In genomic region chr19:4866595-4867424, GRCh38 we compare ENCODE assay signal across 8 cellular contexts. TPM values are rescaled to one million over a fixed set of nuclear protein-coding genes. Genes with fewer than 3 reads are reported as not detected.
DNase-seq lines count a peak whose midpoint lies in the region; ATAC-seq and TF ChIP-seq lines count a peak whose summit lies in the region.

No MANE protein-coding gene starts in this region.

- BruUV-seq in Calu3 (replicated peaks; lab: Mats Ljungman, UMichigan): TSS peak; percentile 75

- H3F3A ChIP-seq in neural cell (ENCODE audit: insufficient read depth, low read length, poor library complexity, severe bottlenecking): no peaks in the 10 kb centered on the region

- H2AFZ ChIP-seq in fibroblast of lung (ENCODE audit: low read length) (no peak overlapping the region), neural cell (ENCODE audit: low read depth, low read length) (no peak overlapping the region)

- peak overlapping the region; percentile 64 for H3K9ac ChIP-seq in fibroblast of lung (ENCODE audit: insufficient read depth, low read length)
- peak overlapping the region; percentile 39 for H3K9ac ChIP-seq in neural cell (ENCODE audit: low read length)

- peak; percentile 32 for DNase-seq in Calu3
- peak; percentile 76 for DNase-seq in NB4 (ENCODE audit: low read depth)
- peak; percentile 62 to 67 for DNase-seq in activated T-cell treated with anti-CD3 and anti-CD28 coated beads, Interleukin-2, amount 50 U/mL, for 48 hours
- peak; percentile 44 to 48 for DNase-seq in fibroblast of lung (ENCODE audit: low read depth in 2 of 2)

- H3K4me1 ChIP-seq in fibroblast of lung (ENCODE audit: control insufficient read depth, extremely low read depth, insufficient read depth, low read length) (peaks cover 3% of the 10 kb centered on the region), urinary bladder (ENCODE audit: insufficient read depth) (no peaks in the 10 kb centered on the region)

- H3K79me2 ChIP-seq in fibroblast of lung (ENCODE audit: control insufficient read depth, insufficient read depth, low read length) (peaks cover 44% of the 10 kb centered on the region), neural cell (replicated peaks; ENCODE audit: insufficient read depth, low read length) (no peaks in the 10 kb centered on the region)

- peak overlapping the region; percentile 74 for H3K4me3 Mint-ChIP-seq in Calu3 (ENCODE audit: low read depth, unreplicated experiment)

- H4K20me1 ChIP-seq in fibroblast of lung (ENCODE audit: control insufficient read depth, extremely low read depth, insufficient read depth, low read length) (no peaks in the 10 kb centered on the region), neural cell (ENCODE audit: insufficient read depth) (no peaks in the 10 kb centered on the region)

- no peak for ATAC-seq in HG03196 (IDR thresholded peaks at IDR 0.05; ENCODE audit: unreplicated experiment)
- ATAC-seq in GM18907 (IDR thresholded peaks at IDR 0.05; ENCODE audit: unreplicated experiment): no peak

- H3K36me3 ChIP-seq in fibroblast of lung (ENCODE audit: control insufficient read depth, insufficient read depth, low read length): peaks cover 3% of the 10 kb centered on the region
- H3K36me3 ChIP-seq in neural cell (ENCODE audit: insufficient read depth, low read length): no peaks in the 10 kb centered on the region
- H3K36me3 ChIP-seq in urinary bladder (ENCODE audit: insufficient read depth): no peaks in the 10 kb centered on the region

- peaks cover 32% of the 10 kb centered on the region for H3K36me3 Mint-ChIP-seq in Calu3 (ENCODE audit: insufficient read depth, unreplicated experiment)

- peaks cover 12% of the 10 kb centered on the region for H3K4me1 Mint-ChIP-seq in Calu3 (ENCODE audit: low read depth, unreplicated experiment)

- H3K9me2 ChIP-seq in neural cell (ENCODE audit: insufficient read depth, low read length): no peaks in the 10 kb centered on the region

- TF ChIP-seq CTCF in Calu3 (IDR thresholded peaks at IDR 0.05; ENCODE audit: unreplicated experiment) (no peak), NB4 (IDR thresholded peaks at IDR 0.05; ENCODE audit: low read depth, low read length) (no peak), fibroblast of lung (conservative IDR thresholded peaks at IDR 0.05 in 1 of 2, IDR thresholded peaks at IDR 0.05 in 1 of 2; ENCODE audit: low read depth in 1 of 2, low read length in 2 of 2) (no peak), neural cell (IDR thresholded peaks at IDR 0.05; ENCODE audit: poor library complexity, severe bottlenecking) (no peak)

- intact Hi-C loops in Calu3 (cut with micrococcal nuclease; ENCODE audit: unreplicated experiment): no loop called here

- H3K27ac ChIP-seq in fibroblast of lung (ENCODE audit: insufficient read depth, low read length) (peak overlapping the region; percentile 76), neural cell (ENCODE audit: low read length) (no peak overlapping the region), urinary bladder (ENCODE audit: low read depth) (peak overlapping the region; percentile 43)

- H3K9me3 ChIP-seq in fibroblast of lung (ENCODE audit: control insufficient read depth, insufficient read depth, low read depth, low read length) (no peaks in the 10 kb centered on the region), neural cell (ENCODE audit: low read length) (no peaks in the 10 kb centered on the region)

- H3K4me3 ChIP-seq in NB4 (ENCODE audit: low read depth, low read length): peak overlapping the region; percentile 74
- H3K4me3 ChIP-seq in fibroblast of lung (replicated peaks in 1 of 4; ENCODE audit: control extremely low read depth in 1 of 4, insufficient read depth in 1 of 4, low read depth in 3 of 4, low read length in 4 of 4): peak overlapping the region; percentile 71 to 96 (median 86)
- H3K4me3 ChIP-seq in neural cell (ENCODE audit: low read length): peak overlapping the region; percentile 66
- H3K4me3 ChIP-seq in urinary bladder (ENCODE audit: low read depth, low read length): peak overlapping the region; percentile 83

- no peaks in the 10 kb centered on the region for H3K9me3 Mint-ChIP-seq in Calu3 (ENCODE audit: low read depth, unreplicated experiment)

- no peak for TF ChIP-seq RAD21 in neural cell (conservative IDR thresholded peaks at IDR 0.05)

- CTCF ChIA-PET in Calu3 (lab: Charles Lee): interaction anchor here (0.5 to 1.3 kb wide), 4 partner anchors 31 to 534 kb away, joined by 3 to 4 read pairs (median 4); no protein-coding TSS in a partner anchor

- TF ChIP-seq POLR2A in NB4 (IDR thresholded peaks at IDR 0.05; ENCODE audit: extremely low read depth, insufficient read length): peak; percentile 12

- H3K27me3 ChIP-seq in fibroblast of lung (ENCODE audit: control insufficient read depth, insufficient read depth, low read length) (no peaks in the 10 kb centered on the region), neural cell (ENCODE audit: insufficient read depth, low read depth, low read length) (no peaks in the 10 kb centered on the region)

- 3% methylated on average over 22 of the region's 22 CpGs for WGBS in urinary bladder

- H3K27me3 Mint-ChIP-seq in Calu3 (ENCODE audit: unreplicated experiment): no peaks in the 10 kb centered on the region

- peak overlapping the region; percentile 76 for H3K4me2 ChIP-seq in fibroblast of lung (ENCODE audit: extremely low read depth, insufficient read depth, low read length)
- H3K4me2 ChIP-seq in neural cell (ENCODE audit: low read length): peak overlapping the region; percentile 4

- TF ChIP-seq EP300 in neural cell (conservative IDR thresholded peaks at IDR 0.05; ENCODE audit: poor library complexity, severe bottlenecking): no peak

- peak overlapping the region; percentile 79 for H3K27ac Mint-ChIP-seq in Calu3 (ENCODE audit: unreplicated experiment)

TF ChIP-seq in neural cell, 6 proteins besides CTCF, POLR2A, EP300 and RAD21:
- TF ChIP-seq SMC3 (conservative IDR thresholded peaks at IDR 0.05; ENCODE audit: poor library complexity) (no peak), POLR2AphosphoS5 (IDR thresholded peaks at IDR 0.05) (no peak), EZH2 (IDR thresholded peaks at IDR 0.05; ENCODE audit: borderline replicate concordance, insufficient read depth, low read length, poor library complexity, severe bottlenecking) (no peak), TAF1 (IDR thresholded peaks at IDR 0.05; ENCODE audit: low read depth) (no peak), REST (IDR thresholded peaks at IDR 0.05; ENCODE audit: borderline replicate concordance) (no peak), MXI1 (conservative IDR thresholded peaks at IDR 0.05; ENCODE audit: poor library complexity, severe bottlenecking) (no peak)

RNA-seq across cellular contexts. Expression of gene PLIN3, which starts 0.7 kb away (rescaled TPM):
- 38.6 and 43.7 TPM in 2 replicates for total RNA-seq in Calu3 (2022)
- total RNA-seq in fibroblast of lung: 157 and 191 TPM in 2 replicates
- polyA plus RNA-seq in fibroblast of lung: 133 and 151 TPM in 2 replicates
- polyA plus RNA-seq in fibroblast of lung (2012): 212 and 248 TPM in 2 replicates
- 81.0 and 94.5 TPM in 2 replicates for polyA minus RNA-seq in fibroblast of lung (ENCODE audit: low replicate concordance)
- polyA plus RNA-seq in neural cell: 0.71 and 1.7 TPM in 2 replicates
- 1.2 and 1.5 TPM in 2 replicates for polyA minus RNA-seq in neural cell
- 32.3 TPM for total RNA-seq in urinary bladder
- 74.9 TPM for polyA plus RNA-seq in urinary bladder

RNA-seq across cellular contexts. Expression of gene TICAM1, which starts 35.3 kb away (rescaled TPM):
- total RNA-seq in Calu3 (2022) (13.5 and 15.8 TPM in 2 replicates), fibroblast of lung (2.1 and 4.1 TPM in 2 replicates), urinary bladder (1.4 TPM)
- polyA plus RNA-seq in fibroblast of lung (0.65 and 0.77 TPM in 2 replicates), neural cell (not detected in 2 replicates), urinary bladder (13.7 TPM)
- polyA plus RNA-seq in fibroblast of lung (2012): 10.8 and 12.8 TPM in 2 replicates
- polyA minus RNA-seq in fibroblast of lung (ENCODE audit: low replicate concordance) (4.5 and 6.8 TPM in 2 replicates), neural cell (not detected in 2 replicates)

RNA-seq across cellular contexts. Expression of gene ARRDC5, which starts 35.9 kb away (rescaled TPM):
- not detected in 2 replicates for total RNA-seq in Calu3 (2022)
- total RNA-seq in fibroblast of lung: not detected in 2 replicates
- not detected in 2 replicates for polyA plus RNA-seq in fibroblast of lung
- not detected in 2 replicates for polyA plus RNA-seq in fibroblast of lung (2012)
- not detected in 2 replicates for polyA minus RNA-seq in fibroblast of lung (ENCODE audit: low replicate concordance)
- not detected in 2 replicates for polyA plus RNA-seq in neural cell
- polyA minus RNA-seq in neural cell: not detected in 2 replicates
- 0.26 TPM for total RNA-seq in urinary bladder
- polyA plus RNA-seq in urinary bladder: 0.18 TPM

RNA-seq across cellular contexts. Expression of gene UHRF1, which starts 42.5 kb away (rescaled TPM):
- 41.0 and 45.2 TPM in 2 replicates for total RNA-seq in Calu3 (2022)
- 4.9 and 11.6 TPM in 2 replicates for total RNA-seq in fibroblast of lung
- polyA plus RNA-seq in fibroblast of lung: 15.0 and 35.5 TPM in 2 replicates
- 20.3 and 46.8 TPM in 2 replicates for polyA plus RNA-seq in fibroblast of lung (2012)
- polyA minus RNA-seq in fibroblast of lung (ENCODE audit: low replicate concordance): 14.1 and 36.9 TPM in 2 replicates
- 1.8 and 3.0 TPM in 2 replicates for polyA plus RNA-seq in neural cell
- 2.7 and 3.1 TPM in 2 replicates for polyA minus RNA-seq in neural cell
- 8.5 TPM for total RNA-seq in urinary bladder
- polyA plus RNA-seq in urinary bladder: 0.57 TPM
